8 cellular contexts compared by ENCODE assay signal in the genomic region with DNA sequence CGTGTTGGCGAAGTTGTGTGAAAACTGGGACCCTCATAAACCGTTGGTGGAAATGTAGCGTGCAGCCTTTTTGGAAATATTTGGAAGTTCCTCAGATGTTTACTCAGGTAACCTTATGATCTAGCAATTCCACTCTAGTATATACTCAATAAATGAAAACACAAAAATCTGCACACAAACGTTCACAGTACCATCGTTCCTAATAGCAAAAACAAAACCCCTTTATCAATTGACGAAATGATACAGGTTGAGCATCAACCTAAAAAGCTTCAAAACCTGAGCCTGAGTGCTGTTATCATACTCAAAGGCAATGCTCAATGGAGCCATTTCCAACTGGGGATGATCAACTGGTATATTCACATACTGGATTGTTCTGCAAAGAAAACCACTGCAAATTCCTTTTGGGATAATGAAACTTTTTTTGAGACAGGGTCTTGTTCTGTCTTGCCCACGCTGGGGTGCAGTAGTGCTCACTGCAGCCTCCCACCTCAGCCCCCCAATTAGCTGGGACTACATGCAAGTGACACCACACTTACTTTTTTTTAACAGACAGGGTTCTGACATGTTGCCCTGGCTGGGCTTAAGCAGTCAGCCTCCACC. TPM values are rescaled to one million over a fixed set of nuclear protein-coding genes. Genes with fewer than 3 reads are reported as not detected.
A peak's percentile ranks its signal among the peaks of the same experiment; 100 is the strongest.
DNase-seq lines count a peak whose midpoint lies in the region; ATAC-seq and TF ChIP-seq lines count a peak whose summit lies in the region.

No MANE protein-coding gene starts in this region.

- peak overlapping the region; percentile 93 for H3K27ac ChIP-seq in 22Rv1
- H3K27ac ChIP-seq in HUES6 (ENCODE audit: low read depth, low read length), result peak overlapping the region; percentile 30; the same call in 1 of the 2 replicates
- H3K27ac ChIP-seq in aorta (ENCODE audit: low read depth in 1 of 2, low read length in 2 of 2), result peak overlapping the region; percentile 90 to 95

- no peaks in the 10 kb centered on the region for H3K9me3 Mint-ChIP-seq in activated naive CD8-positive, alpha-beta T cell treated with anti-CD3 and anti-CD28 coated beads, Interleukin-2, amount 10 ng/mL, durations not matched to agents 7 days and 5 days
- no peaks in the 10 kb centered on the region for H3K9me3 Mint-ChIP-seq in memory B cell

- intact Hi-C loops in aorta (cut with DNase I), result no loop called here

- no peaks in the 10 kb centered on the region for H3K27me3 Mint-ChIP-seq in activated naive CD8-positive, alpha-beta T cell treated with anti-CD3 and anti-CD28 coated beads, Interleukin-2, amount 10 ng/mL, durations not matched to agents 7 days and 5 days
- H3K27me3 Mint-ChIP-seq in memory B cell, result no peaks in the 10 kb centered on the region

- H3K4me3 ChIP-seq in HUES6 (ENCODE audit: low read depth, low read length), result peak overlapping the region; percentile 76
- peak overlapping the region in 1 of 2 donors; percentile 29 for H3K4me3 ChIP-seq in aorta (ENCODE audit: low read length in 2 of 2)

- peak overlapping the region; percentile 94 for H3K4me3 Mint-ChIP-seq in activated naive CD8-positive, alpha-beta T cell treated with anti-CD3 and anti-CD28 coated beads, Interleukin-2, amount 10 ng/mL, durations not matched to agents 7 days and 5 days
- H3K4me3 Mint-ChIP-seq in memory B cell, result peak overlapping the region; percentile 98

- no peak for ATAC-seq in activated naive CD8-positive, alpha-beta T cell treated with anti-CD3 and anti-CD28 coated beads, Interleukin-2, amount 10 ng/mL, durations not matched to agents 7 days and 5 days (ENCODE audit: low read depth)
- ATAC-seq in memory B cell (ENCODE audit: low read depth), result no peak
- no peak for ATAC-seq in aorta (ENCODE audit: low FRiP score)
- ATAC-seq in HG03135 (IDR thresholded peaks at IDR 0.05; ENCODE audit: unreplicated experiment), result no peak
- ATAC-seq in HG02571 (IDR thresholded peaks at IDR 0.05; ENCODE audit: unreplicated experiment), result no peak

- no peak for DNase-seq in activated naive CD8-positive, alpha-beta T cell treated with anti-CD3 and anti-CD28 coated beads, Interleukin-2, amount 10 ng/mL, durations not matched to agents 7 days and 5 days
- DNase-seq in memory B cell (ENCODE audit: low spot score in 2 of 2) (no peak), aorta (no peak), retina (no peak)

- POLR2A ChIA-PET in activated naive CD8-positive, alpha-beta T cell treated with anti-CD3 and anti-CD28 coated beads, Interleukin-2, amount 10 ng/mL, durations not matched to agents 7 days and 5 days (lab: Charles Lee), result interaction anchor here (0.8 to 2.6 kb wide), 9 partner anchors 8 to 779 kb away, joined by 3 to 23 read pairs (median 4); a partner anchor contains a TSS

- no peaks in the 10 kb centered on the region for H3K9me3 ChIP-seq in HUES6 (ENCODE audit: control insufficient read depth, insufficient read depth, low read depth, low read length)
- H3K9me3 ChIP-seq in aorta (ENCODE audit: control insufficient read depth, low read length), result no peaks in the 10 kb centered on the region

- H3K27ac Mint-ChIP-seq in activated naive CD8-positive, alpha-beta T cell treated with anti-CD3 and anti-CD28 coated beads, Interleukin-2, amount 10 ng/mL, durations not matched to agents 7 days and 5 days, result peak overlapping the region; percentile 96
- H3K27ac Mint-ChIP-seq in memory B cell, result peak overlapping the region; percentile 98

- peak overlapping the region; percentile 76 for H3K9ac ChIP-seq in HUES6 (ENCODE audit: low read length)

- WGBS in aorta, 2 donors, result 65 to 70% methylated on average over 8 of the region's 8 CpGs

- peaks cover 39% of the 10 kb centered on the region for H3K36me3 Mint-ChIP-seq in activated naive CD8-positive, alpha-beta T cell treated with anti-CD3 and anti-CD28 coated beads, Interleukin-2, amount 10 ng/mL, durations not matched to agents 7 days and 5 days
- peaks cover 26% of the 10 kb centered on the region for H3K36me3 Mint-ChIP-seq in memory B cell

- no peaks in the 10 kb centered on the region for H3K27me3 ChIP-seq in HUES6 (ENCODE audit: control insufficient read depth, insufficient read depth, low read length)
- H3K27me3 ChIP-seq in aorta (ENCODE audit: control insufficient read depth in 1 of 2, insufficient read depth in 2 of 2, low read length in 1 of 2), result no peaks in the 10 kb centered on the region

- H3K4me1 ChIP-seq in HUES6 (ENCODE audit: control insufficient read depth, insufficient read depth, low read length) (peaks cover 13% of the 10 kb centered on the region), aorta (ENCODE audit: control insufficient read depth in 1 of 2, insufficient read depth in 2 of 2, low read length in 2 of 2) (peaks cover 0 to 2% of the 10 kb centered on the region in 2 donors)

- peaks cover 48% of the 10 kb centered on the region for H3K4me1 Mint-ChIP-seq in activated naive CD8-positive, alpha-beta T cell treated with anti-CD3 and anti-CD28 coated beads, Interleukin-2, amount 10 ng/mL, durations not matched to agents 7 days and 5 days
- peaks cover 32% of the 10 kb centered on the region for H3K4me1 Mint-ChIP-seq in memory B cell

- TF ChIP-seq CTCF in 22Rv1 (IDR thresholded peaks at IDR 0.05), result no peak

- peaks cover 55% of the 10 kb centered on the region for H3K36me3 ChIP-seq in HUES6 (ENCODE audit: control insufficient read depth, insufficient read depth, low read length)
- peaks cover 0 to 2% of the 10 kb centered on the region in 2 donors for H3K36me3 ChIP-seq in aorta (ENCODE audit: control insufficient read depth in 1 of 2, insufficient read depth in 2 of 2, low read length in 1 of 2)

RNA-seq across cellular contexts. Expression of a gene that starts 0.8 kb away (rescaled TPM):
- total RNA-seq in activated naive CD8-positive, alpha-beta T cell treated with anti-CD3 and anti-CD28 coated beads, Interleukin-2, amount 10 ng/mL, durations not matched to agents 7 days and 5 days, result 10 to 100 TPM; 26.9 to 29.1 TPM
- total RNA-seq in aorta, result 10 to 100 TPM; 37.9 to 44.2 TPM
- 10 to 100 TPM; 45.3 to 53.3 TPM for polyA plus RNA-seq in aorta

RNA-seq across cellular contexts. Expression of a gene that starts 4.5 kb away (rescaled TPM):
- total RNA-seq in activated naive CD8-positive, alpha-beta T cell treated with anti-CD3 and anti-CD28 coated beads, Interleukin-2, amount 10 ng/mL, durations not matched to agents 7 days and 5 days, result 1,000 to 10,000 TPM; 1,490 to 1,572 TPM
- total RNA-seq in aorta, result 1,000 to 10,000 TPM; 1,134 to 1,294 TPM
- polyA plus RNA-seq in aorta, result 1,000 to 10,000 TPM; 2,383 to 5,051 TPM

RNA-seq across cellular contexts. Expression of a gene that starts 27.4 kb away (rescaled TPM):
- total RNA-seq in activated naive CD8-positive, alpha-beta T cell treated with anti-CD3 and anti-CD28 coated beads, Interleukin-2, amount 10 ng/mL, durations not matched to agents 7 days and 5 days, result 10 to 100 TPM; 60.4 to 69.6 TPM
- 10 to 100 TPM; 81.5 to 83.3 TPM for total RNA-seq in aorta
- polyA plus RNA-seq in aorta, result 10 to 100 TPM; 14.1 to 16.6 TPM

Comparison
In these comparisons a context has a peak if more than half of its experiments do, and no peak if none do; other contexts are left out.
1. H3K27ac ChIP-seq: peak in every context shown above with its lines; median percentile 93 in 22Rv1; 92 in aorta; 30 in HUES6.